ENCODE assay signal across 8 cellular contexts in genomic region chr12:14366211-14366762, GRCh38. TPM values are rescaled to one million over a fixed set of nuclear protein-coding genes. Genes with fewer than 3 reads are reported as not detected.
DNase-seq lines count a peak whose midpoint lies in the region; ATAC-seq and TF ChIP-seq lines count a peak whose summit lies in the region.

No MANE protein-coding gene starts in this region.

- peak overlapping the region; percentile 92 for H3K27ac ChIP-seq in OCI-LY1 (ENCODE audit: low read depth, low read length, poor library complexity, severe bottlenecking)
- peak overlapping the region; percentile 96 for H3K27ac ChIP-seq in duodenal mucosa (ENCODE audit: low read depth, low read length)
- H3K27ac ChIP-seq in muscle layer of colon (ENCODE audit: low read depth, low read length): peak overlapping the region; percentile 79

- no peaks in the 10 kb centered on the region for H4K20me1 ChIP-seq in OCI-LY1 (ENCODE audit: insufficient read depth, low read length)

- POLR2A ChIA-PET in activated CD4-positive, alpha-beta T cell treated with anti-CD3 and anti-CD28 coated beads for 36 hours (lab: Charles Lee): interaction anchor here (0.9 to 1.8 kb wide), 11 partner anchors 19 to 596 kb away, joined by 3 to 27 read pairs (median 8); partner anchors contain the start of gene ARHGDIB

- no peaks in the 10 kb centered on the region for H3K27me3 Mint-ChIP-seq in activated CD4-positive, alpha-beta T cell treated with anti-CD3 and anti-CD28 coated beads for 36 hours

- H3K4me3 ChIP-seq in OCI-LY1 (ENCODE audit: low read depth, low read length, poor library complexity, severe bottlenecking) (peak overlapping the region; percentile 60), duodenal mucosa (ENCODE audit: low read depth in 1 of 2, low read length in 2 of 2) (peak overlapping the region; percentile 74 to 78), muscle layer of colon (ENCODE audit: low read depth in 1 of 2, low read length in 2 of 2) (peak overlapping the region; percentile 61 to 66)

- peak overlapping the region; percentile 60 for H3K4me2 ChIP-seq in OCI-LY1 (ENCODE audit: low read length)

- peaks cover 24% of the 10 kb centered on the region for H3K36me3 Mint-ChIP-seq in activated CD4-positive, alpha-beta T cell treated with anti-CD3 and anti-CD28 coated beads for 36 hours (ENCODE audit: low read depth)

- H3K4me1 Mint-ChIP-seq in activated CD4-positive, alpha-beta T cell treated with anti-CD3 and anti-CD28 coated beads for 36 hours: peaks cover 36% of the 10 kb centered on the region

- H3K4me3 Mint-ChIP-seq in activated CD4-positive, alpha-beta T cell treated with anti-CD3 and anti-CD28 coated beads for 36 hours: peak overlapping the region; percentile 76

- H3K27me3 ChIP-seq in OCI-LY1 (ENCODE audit: insufficient read depth, low read length): no peaks in the 10 kb centered on the region
- H3K27me3 ChIP-seq in duodenal mucosa (ENCODE audit: control insufficient read depth in 1 of 2, insufficient read depth in 2 of 2, low read length in 2 of 2): no peaks in the 10 kb centered on the region
- H3K27me3 ChIP-seq in muscle layer of colon (ENCODE audit: control insufficient read depth in 1 of 2, insufficient read depth in 2 of 2, low read length in 2 of 2): no peaks in the 10 kb centered on the region

- H3K9me3 ChIP-seq in OCI-LY1 (ENCODE audit: low read length) (no peaks in the 10 kb centered on the region; the same call in 1 of the 2 replicates), duodenal mucosa (ENCODE audit: control insufficient read depth in 1 of 2, low read length in 2 of 2) (no peaks in the 10 kb centered on the region), muscle layer of colon (ENCODE audit: low read length) (no peaks in the 10 kb centered on the region)

- CTCF ChIA-PET in activated CD4-positive, alpha-beta T cell treated with anti-CD3 and anti-CD28 coated beads for 36 hours (lab: Charles Lee): interaction anchor here (0.6 to 2.6 kb wide), 26 partner anchors 8 to 405 kb away, joined by 3 to 36 read pairs (median 6); a partner anchor contains a TSS

- H3F3A ChIP-seq in OCI-LY1 (ENCODE audit: insufficient read depth, low read length): peaks cover 5% of the 10 kb centered on the region; the same call in 1 of the 2 replicates

- H3K9ac ChIP-seq in OCI-LY1 (ENCODE audit: low read length) (peak overlapping the region; percentile 50), duodenal mucosa (ENCODE audit: low read depth in 1 of 2, low read length in 2 of 2) (peak overlapping the region; percentile 4 to 66), muscle layer of colon (ENCODE audit: low read length) (no peak overlapping the region)

- no peaks in the 10 kb centered on the region for H3K9me3 Mint-ChIP-seq in activated CD4-positive, alpha-beta T cell treated with anti-CD3 and anti-CD28 coated beads for 36 hours (ENCODE audit: low read depth)

- H3K36me3 ChIP-seq in OCI-LY1 (ENCODE audit: insufficient read depth, low read length): peaks cover 37% of the 10 kb centered on the region
- no peaks in the 10 kb centered on the region for H3K36me3 ChIP-seq in duodenal mucosa (ENCODE audit: control insufficient read depth in 1 of 2, insufficient read depth in 2 of 2, low read length in 2 of 2)
- no peaks in the 10 kb centered on the region for H3K36me3 ChIP-seq in muscle layer of colon (ENCODE audit: insufficient read depth, low read length)

- ATAC-seq in activated CD4-positive, alpha-beta T cell treated with anti-CD3 and anti-CD28 coated beads for 36 hours: no peak
- ATAC-seq in GM21390 (IDR thresholded peaks at IDR 0.05; ENCODE audit: unreplicated experiment): no peak
- ATAC-seq in HG02884 (IDR thresholded peaks at IDR 0.05; ENCODE audit: unreplicated experiment): no peak

- no peaks in the 10 kb centered on the region for H3K9me2 ChIP-seq in OCI-LY1 (ENCODE audit: low read depth, low read length)

- H3K27ac Mint-ChIP-seq in activated CD4-positive, alpha-beta T cell treated with anti-CD3 and anti-CD28 coated beads for 36 hours: peak overlapping the region; percentile 98

- peaks cover 51% of the 10 kb centered on the region for H3K79me2 ChIP-seq in OCI-LY1 (ENCODE audit: insufficient read depth, low read length)

- DNase-seq in activated CD4-positive, alpha-beta T cell treated with anti-CD3 and anti-CD28 coated beads for 36 hours: no peak
- DNase-seq in activated CD4-positive, alpha-beta T cell treated with anti-CD3 and anti-CD28 coated beads for 48 hours: no peak
- DNase-seq in stimulated activated CD4-positive, alpha-beta T cell treated with anti-CD3 and anti-CD28 coated beads, Interleukin-15, amount 100 ng/mL, for 24 hours: no peak

- peak; percentile 44; the same call in 1 of the 2 replicates for TF ChIP-seq CTCF in OCI-LY1 (IDR thresholded peaks at IDR 0.05; ENCODE audit: low read length)

- no peak overlapping the region for H2AFZ ChIP-seq in OCI-LY1 (ENCODE audit: low read length)

- intact Hi-C loops in activated CD4-positive, alpha-beta T cell treated with anti-CD3 and anti-CD28 coated beads for 36 hours (cut with DNase I, micrococcal nuclease): loop anchor here (2.0 to 10.0 kb wide), 5 partner anchors 111 to 1171 kb away; partner anchors contain the start of genes ARHGDIB (in 1 of the 2) and EMP1 (in 1 of the 2)

- H3K4me1 ChIP-seq in OCI-LY1 (ENCODE audit: insufficient read depth, low read length, severe bottlenecking) (peaks cover 41% of the 10 kb centered on the region), duodenal mucosa (ENCODE audit: control insufficient read depth in 1 of 2, insufficient read depth in 2 of 2, low read length in 2 of 2) (peaks cover 0 to 3% of the 10 kb centered on the region in 2 donors), muscle layer of colon (ENCODE audit: insufficient read depth, low read length) (no peaks in the 10 kb centered on the region)

RNA-seq across cellular contexts. Expression of gene ATF7IP, which starts 0.8 kb away (rescaled TPM):
- total RNA-seq in activated CD4-positive, alpha-beta T cell treated with anti-CD3 and anti-CD28 coated beads for 36 hours: 100 to 1,000 TPM in 1 of 2 experiments, 10 to 100 TPM in 1; 81.3 to 101 TPM
